ENCODE assay signal across 1 cellular context in genomic region chr5:81851481-81852178, GRCh38.
TF ChIP-seq lines count a peak whose summit lies in the region.

No MANE protein-coding gene starts in this region.

TF ChIP-seq in HepG2, 621 proteins besides CTCF, POLR2A, EP300 and RAD21 (continued from another document and continues in another):
- TF ChIP-seq MLLT10 (CRISPR knock-in tag; IDR thresholded peaks at IDR 0.05), result no peak
- TF ChIP-seq RFX1 (IDR thresholded peaks at IDR 0.05), result no peak
- no peak for TF ChIP-seq ZBTB26 (CRISPR knock-in tag; IDR thresholded peaks at IDR 0.05; ENCODE audit: borderline replicate concordance)
- TF ChIP-seq SALL1 (CRISPR knock-in tag; IDR thresholded peaks at IDR 0.05), result no peak
- no peak for TF ChIP-seq NONO (IDR thresholded peaks at IDR 0.05)
- peak; percentile 29; the same call in 1 of the 2 replicates for TF ChIP-seq NONO (CRISPR knock-in tag; conservative IDR thresholded peaks at IDR 0.05)
- no peak for TF ChIP-seq ZNF770 (CRISPR knock-in tag; IDR thresholded peaks at IDR 0.05)
- no peak for TF ChIP-seq FOXK1 (CRISPR knock-in tag; IDR thresholded peaks at IDR 0.05; ENCODE audit: borderline replicate concordance, low read depth)
- no peak for TF ChIP-seq TRAFD1 (CRISPR knock-in tag; IDR thresholded peaks at IDR 0.05; ENCODE audit: borderline replicate concordance)
- TF ChIP-seq ZNF274 (CRISPR knock-in tag; IDR thresholded peaks at IDR 0.05), result no peak
- no peak for TF ChIP-seq ZNF543 (CRISPR knock-in tag; IDR thresholded peaks at IDR 0.05)
- TF ChIP-seq ELF3 (CRISPR knock-in tag; IDR thresholded peaks at IDR 0.05), result peak; percentile 92
- TF ChIP-seq HOXA7 (CRISPR knock-in tag; IDR thresholded peaks at IDR 0.05), result no peak
- no peak for TF ChIP-seq PHF8 (CRISPR knock-in tag; IDR thresholded peaks at IDR 0.05)
- TF ChIP-seq NPAS2 (CRISPR knock-in tag; IDR thresholded peaks at IDR 0.05; ENCODE audit: borderline replicate concordance), result no peak
- TF ChIP-seq FIP1L1 (IDR thresholded peaks at IDR 0.05; ENCODE audit: borderline replicate concordance, insufficient read depth, low read depth, low read length), result no peak
- TF ChIP-seq ZNF20 (CRISPR knock-in tag; IDR thresholded peaks at IDR 0.05), result no peak
- TF ChIP-seq NFYC (CRISPR knock-in tag; IDR thresholded peaks at IDR 0.05), result no peak
- TF ChIP-seq ZBTB7B (CRISPR knock-in tag; IDR thresholded peaks at IDR 0.05), result no peak
- no peak for TF ChIP-seq NRL (CRISPR knock-in tag; IDR thresholded peaks at IDR 0.05; ENCODE audit: borderline replicate concordance)
- no peak for TF ChIP-seq MXD3 (CRISPR knock-in tag; IDR thresholded peaks at IDR 0.05)
- TF ChIP-seq CCDC6 (CRISPR knock-in tag; IDR thresholded peaks at IDR 0.05), result no peak
- no peak for TF ChIP-seq PHF5A (CRISPR knock-in tag; IDR thresholded peaks at IDR 0.05; ENCODE audit: low read depth, unreplicated experiment)
- TF ChIP-seq IKZF5 (CRISPR knock-in tag; IDR thresholded peaks at IDR 0.05), result 0 out of 2 replicates have a peak, but pooled peaks have one; percentile 25
- no peak for TF ChIP-seq HNF4G (IDR thresholded peaks at IDR 0.05; ENCODE audit: borderline replicate concordance, low read depth, low read length)
- TF ChIP-seq HNF4G (CRISPR knock-in tag; IDR thresholded peaks at IDR 0.05; ENCODE audit: borderline replicate concordance, low read depth), result no peak
- TF ChIP-seq ZNF44 (CRISPR knock-in tag; IDR thresholded peaks at IDR 0.05), result no peak
- TF ChIP-seq YY1 (IDR thresholded peaks at IDR 0.05; ENCODE audit: insufficient read depth, insufficient replicate concordance, low read depth, low read length), result peak; percentile 36
- TF ChIP-seq ARID2 (CRISPR knock-in tag; IDR thresholded peaks at IDR 0.05; ENCODE audit: borderline replicate concordance), result no peak
- no peak for TF ChIP-seq SCMH1 (CRISPR knock-in tag; IDR thresholded peaks at IDR 0.05; ENCODE audit: borderline replicate concordance)
- TF ChIP-seq POGK (CRISPR knock-in tag; conservative IDR thresholded peaks at IDR 0.05), result no peak
- no peak for TF ChIP-seq BORCS8-MEF2B (CRISPR knock-in tag; IDR thresholded peaks at IDR 0.05)
- peak; percentile 82; the same call in 1 of the 2 replicates for TF ChIP-seq PRDM15 (CRISPR knock-in tag; IDR thresholded peaks at IDR 0.05)
- no peak for TF ChIP-seq ZNF24 (IDR thresholded peaks at IDR 0.05)
- no peak for TF ChIP-seq MLX (CRISPR knock-in tag; IDR thresholded peaks at IDR 0.05)
- no peak for TF ChIP-seq ZBTB2 (CRISPR knock-in tag; IDR thresholded peaks at IDR 0.05; ENCODE audit: low read depth)
- no peak for TF ChIP-seq CENPT (CRISPR knock-in tag; IDR thresholded peaks at IDR 0.05; ENCODE audit: low read depth)
- TF ChIP-seq ZNF350 (CRISPR knock-in tag; IDR thresholded peaks at IDR 0.05; ENCODE audit: borderline replicate concordance, low read depth), result no peak
- no peak for TF ChIP-seq ZSCAN30 (CRISPR knock-in tag; IDR thresholded peaks at IDR 0.05)
- no peak for TF ChIP-seq BRD4 (CRISPR knock-in tag; IDR thresholded peaks at IDR 0.05)
- no peak for TF ChIP-seq SIX1 (CRISPR knock-in tag; IDR thresholded peaks at IDR 0.05; ENCODE audit: borderline replicate concordance)
- TF ChIP-seq ZBTB8A (CRISPR knock-in tag; IDR thresholded peaks at IDR 0.05; ENCODE audit: borderline replicate concordance, low read depth), result no peak
- no peak for TF ChIP-seq ZNF383 (CRISPR knock-in tag; IDR thresholded peaks at IDR 0.05; ENCODE audit: borderline replicate concordance)
- no peak for TF ChIP-seq ZNF138 (CRISPR knock-in tag; IDR thresholded peaks at IDR 0.05; ENCODE audit: low read depth)
- peak; percentile 43; the same call in 1 of the 2 replicates for TF ChIP-seq ZGPAT (CRISPR knock-in tag; IDR thresholded peaks at IDR 0.05)
- no peak for TF ChIP-seq GRHL1 (CRISPR knock-in tag; conservative IDR thresholded peaks at IDR 0.05)
- TF ChIP-seq THYN1 (CRISPR knock-in tag; IDR thresholded peaks at IDR 0.05; ENCODE audit: borderline replicate concordance, low read depth), result no peak
- no peak for TF ChIP-seq ZNF326 (CRISPR knock-in tag; IDR thresholded peaks at IDR 0.05; ENCODE audit: borderline replicate concordance)
- no peak for TF ChIP-seq GABPA (IDR thresholded peaks at IDR 0.05; ENCODE audit: low read depth, low read length)
- TF ChIP-seq GABPA (CRISPR knock-in tag; IDR thresholded peaks at IDR 0.05; ENCODE audit: low read depth), result peak; percentile 77
- no peak for TF ChIP-seq SIX4 (CRISPR knock-in tag; IDR thresholded peaks at IDR 0.05)
- TF ChIP-seq TBX3 (IDR thresholded peaks at IDR 0.05; ENCODE audit: borderline replicate concordance), result no peak
- TF ChIP-seq XRCC5 (optimal IDR thresholded peaks at IDR 0.05; ENCODE audit: low read length), result peak; percentile 92
